1 cellular context compared by ENCODE assay signal in the genomic region with DNA sequence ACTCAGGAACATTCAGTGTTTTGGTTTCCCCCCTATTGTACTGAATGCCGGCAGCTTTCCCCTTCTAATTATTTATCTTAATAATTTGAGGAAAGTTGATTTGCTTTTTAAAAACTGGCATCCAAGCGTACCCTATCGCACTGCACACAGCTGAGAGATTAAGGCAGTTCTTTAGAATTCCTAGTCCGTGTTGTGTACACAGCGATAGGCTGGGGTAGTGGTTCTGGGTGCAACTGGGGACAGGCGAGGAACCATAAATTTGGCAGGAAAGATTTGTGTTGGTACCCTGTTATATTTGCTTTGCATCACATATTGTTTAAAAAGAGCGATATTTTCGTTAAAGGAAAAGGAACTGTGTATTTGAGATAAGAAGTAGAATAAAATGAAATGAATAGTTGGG.
TF ChIP-seq lines count a peak whose summit lies in the region.

No MANE protein-coding gene starts in this region.

TF ChIP-seq in HepG2, 621 proteins besides CTCF, POLR2A, EP300 and RAD21:
- TF ChIP-seq, protein P1, sequence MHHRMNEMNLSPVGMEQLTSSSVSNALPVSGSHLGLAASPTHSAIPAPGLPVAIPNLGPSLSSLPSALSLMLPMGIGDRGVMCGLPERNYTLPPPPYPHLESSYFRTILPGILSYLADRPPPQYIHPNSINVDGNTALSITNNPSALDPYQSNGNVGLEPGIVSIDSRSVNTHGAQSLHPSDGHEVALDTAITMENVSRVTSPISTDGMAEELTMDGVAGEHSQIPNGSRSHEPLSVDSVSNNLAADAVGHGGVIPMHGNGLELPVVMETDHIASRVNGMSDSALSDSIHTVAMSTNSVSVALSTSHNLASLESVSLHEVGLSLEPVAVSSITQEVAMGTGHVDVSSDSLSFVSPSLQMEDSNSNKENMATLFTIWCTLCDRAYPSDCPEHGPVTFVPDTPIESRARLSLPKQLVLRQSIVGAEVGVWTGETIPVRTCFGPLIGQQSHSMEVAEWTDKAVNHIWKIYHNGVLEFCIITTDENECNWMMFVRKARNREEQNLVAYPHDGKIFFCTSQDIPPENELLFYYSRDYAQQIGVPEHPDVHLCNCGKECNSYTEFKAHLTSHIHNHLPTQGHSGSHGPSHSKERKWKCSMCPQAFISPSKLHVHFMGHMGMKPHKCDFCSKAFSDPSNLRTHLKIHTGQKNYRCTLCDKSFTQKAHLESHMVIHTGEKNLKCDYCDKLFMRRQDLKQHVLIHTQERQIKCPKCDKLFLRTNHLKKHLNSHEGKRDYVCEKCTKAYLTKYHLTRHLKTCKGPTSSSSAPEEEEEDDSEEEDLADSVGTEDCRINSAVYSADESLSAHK (CRISPR knock-in tag; IDR thresholded peaks at IDR 0.05; ENCODE audit: borderline replicate concordance) = no peak
- TF ChIP-seq ZNF547 (CRISPR knock-in tag; IDR thresholded peaks at IDR 0.05) (no peak), SALL2 (CRISPR knock-in tag; IDR thresholded peaks at IDR 0.05) (no peak), ZNF558 (CRISPR knock-in tag; IDR thresholded peaks at IDR 0.05; ENCODE audit: borderline replicate concordance) (no peak), GTF2F1 (IDR thresholded peaks at IDR 0.05; ENCODE audit: low read length) (no peak), ZNF10 (CRISPR knock-in tag; IDR thresholded peaks at IDR 0.05; ENCODE audit: borderline replicate concordance, low read depth) (no peak), ZNF652 (CRISPR knock-in tag; IDR thresholded peaks at IDR 0.05; ENCODE audit: borderline replicate concordance, low read depth) (no peak), ZNF891 (CRISPR knock-in tag; IDR thresholded peaks at IDR 0.05) (no peak), HMG20A (CRISPR knock-in tag; IDR thresholded peaks at IDR 0.05; ENCODE audit: borderline replicate concordance) (no peak), KDM5B (CRISPR knock-in tag; IDR thresholded peaks at IDR 0.05; ENCODE audit: borderline replicate concordance) (no peak), CEBPB (IDR thresholded peaks at IDR 0.05; ENCODE audit: borderline replicate concordance, low read depth, low read length) (no peak), CHCHD3 (CRISPR knock-in tag; IDR thresholded peaks at IDR 0.05) (no peak), ZNF720 (CRISPR knock-in tag; IDR thresholded peaks at IDR 0.05) (no peak), ZNF33B (CRISPR knock-in tag; IDR thresholded peaks at IDR 0.05) (no peak), ZNF607 (CRISPR knock-in tag; IDR thresholded peaks at IDR 0.05; ENCODE audit: borderline replicate concordance) (no peak)
- TF ChIP-seq, protein P2, sequence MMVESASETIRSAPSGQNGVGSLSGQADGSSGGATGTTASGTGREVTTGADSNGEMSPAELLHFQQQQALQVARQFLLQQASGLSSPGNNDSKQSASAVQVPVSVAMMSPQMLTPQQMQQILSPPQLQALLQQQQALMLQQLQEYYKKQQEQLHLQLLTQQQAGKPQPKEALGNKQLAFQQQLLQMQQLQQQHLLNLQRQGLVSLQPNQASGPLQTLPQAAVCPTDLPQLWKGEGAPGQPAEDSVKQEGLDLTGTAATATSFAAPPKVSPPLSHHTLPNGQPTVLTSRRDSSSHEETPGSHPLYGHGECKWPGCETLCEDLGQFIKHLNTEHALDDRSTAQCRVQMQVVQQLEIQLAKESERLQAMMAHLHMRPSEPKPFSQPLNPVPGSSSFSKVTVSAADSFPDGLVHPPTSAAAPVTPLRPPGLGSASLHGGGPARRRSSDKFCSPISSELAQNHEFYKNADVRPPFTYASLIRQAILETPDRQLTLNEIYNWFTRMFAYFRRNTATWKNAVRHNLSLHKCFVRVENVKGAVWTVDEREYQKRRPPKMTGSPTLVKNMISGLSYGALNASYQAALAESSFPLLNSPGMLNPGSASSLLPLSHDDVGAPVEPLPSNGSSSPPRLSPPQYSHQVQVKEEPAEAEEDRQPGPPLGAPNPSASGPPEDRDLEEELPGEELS (CRISPR knock-in tag; IDR thresholded peaks at IDR 0.05) = no peak
- TF ChIP-seq, protein P3, sequence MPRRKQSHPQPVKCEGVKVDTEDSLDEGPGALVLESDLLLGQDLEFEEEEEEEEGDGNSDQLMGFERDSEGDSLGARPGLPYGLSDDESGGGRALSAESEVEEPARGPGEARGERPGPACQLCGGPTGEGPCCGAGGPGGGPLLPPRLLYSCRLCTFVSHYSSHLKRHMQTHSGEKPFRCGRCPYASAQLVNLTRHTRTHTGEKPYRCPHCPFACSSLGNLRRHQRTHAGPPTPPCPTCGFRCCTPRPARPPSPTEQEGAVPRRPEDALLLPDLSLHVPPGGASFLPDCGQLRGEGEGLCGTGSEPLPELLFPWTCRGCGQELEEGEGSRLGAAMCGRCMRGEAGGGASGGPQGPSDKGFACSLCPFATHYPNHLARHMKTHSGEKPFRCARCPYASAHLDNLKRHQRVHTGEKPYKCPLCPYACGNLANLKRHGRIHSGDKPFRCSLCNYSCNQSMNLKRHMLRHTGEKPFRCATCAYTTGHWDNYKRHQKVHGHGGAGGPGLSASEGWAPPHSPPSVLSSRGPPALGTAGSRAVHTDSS (CRISPR knock-in tag; conservative IDR thresholded peaks at IDR 0.05) = no peak
- TF ChIP-seq, protein P4, sequence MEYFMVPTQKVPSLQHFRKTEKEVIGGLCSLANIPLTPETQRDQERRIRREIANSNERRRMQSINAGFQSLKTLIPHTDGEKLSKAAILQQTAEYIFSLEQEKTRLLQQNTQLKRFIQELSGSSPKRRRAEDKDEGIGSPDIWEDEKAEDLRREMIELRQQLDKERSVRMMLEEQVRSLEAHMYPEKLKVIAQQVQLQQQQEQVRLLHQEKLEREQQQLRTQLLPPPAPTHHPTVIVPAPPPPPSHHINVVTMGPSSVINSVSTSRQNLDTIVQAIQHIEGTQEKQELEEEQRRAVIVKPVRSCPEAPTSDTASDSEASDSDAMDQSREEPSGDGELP (IDR thresholded peaks at IDR 0.05; ENCODE audit: borderline replicate concordance, low read depth) = no peak
- TF ChIP-seq, protein P5, sequence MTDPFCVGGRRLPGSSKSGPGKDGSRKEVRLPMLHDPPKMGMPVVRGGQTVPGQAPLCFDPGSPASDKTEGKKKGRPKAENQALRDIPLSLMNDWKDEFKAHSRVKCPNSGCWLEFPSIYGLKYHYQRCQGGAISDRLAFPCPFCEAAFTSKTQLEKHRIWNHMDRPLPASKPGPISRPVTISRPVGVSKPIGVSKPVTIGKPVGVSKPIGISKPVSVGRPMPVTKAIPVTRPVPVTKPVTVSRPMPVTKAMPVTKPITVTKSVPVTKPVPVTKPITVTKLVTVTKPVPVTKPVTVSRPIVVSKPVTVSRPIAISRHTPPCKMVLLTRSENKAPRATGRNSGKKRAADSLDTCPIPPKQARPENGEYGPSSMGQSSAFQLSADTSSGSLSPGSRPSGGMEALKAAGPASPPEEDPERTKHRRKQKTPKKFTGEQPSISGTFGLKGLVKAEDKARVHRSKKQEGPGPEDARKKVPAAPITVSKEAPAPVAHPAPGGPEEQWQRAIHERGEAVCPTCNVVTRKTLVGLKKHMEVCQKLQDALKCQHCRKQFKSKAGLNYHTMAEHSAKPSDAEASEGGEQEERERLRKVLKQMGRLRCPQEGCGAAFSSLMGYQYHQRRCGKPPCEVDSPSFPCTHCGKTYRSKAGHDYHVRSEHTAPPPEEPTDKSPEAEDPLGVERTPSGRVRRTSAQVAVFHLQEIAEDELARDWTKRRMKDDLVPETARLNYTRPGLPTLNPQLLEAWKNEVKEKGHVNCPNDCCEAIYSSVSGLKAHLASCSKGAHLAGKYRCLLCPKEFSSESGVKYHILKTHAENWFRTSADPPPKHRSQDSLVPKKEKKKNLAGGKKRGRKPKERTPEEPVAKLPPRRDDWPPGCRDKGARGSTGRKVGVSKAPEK (CRISPR knock-in tag; IDR thresholded peaks at IDR 0.05; ENCODE audit: borderline replicate concordance) = no peak
- TF ChIP-seq, protein P6, sequence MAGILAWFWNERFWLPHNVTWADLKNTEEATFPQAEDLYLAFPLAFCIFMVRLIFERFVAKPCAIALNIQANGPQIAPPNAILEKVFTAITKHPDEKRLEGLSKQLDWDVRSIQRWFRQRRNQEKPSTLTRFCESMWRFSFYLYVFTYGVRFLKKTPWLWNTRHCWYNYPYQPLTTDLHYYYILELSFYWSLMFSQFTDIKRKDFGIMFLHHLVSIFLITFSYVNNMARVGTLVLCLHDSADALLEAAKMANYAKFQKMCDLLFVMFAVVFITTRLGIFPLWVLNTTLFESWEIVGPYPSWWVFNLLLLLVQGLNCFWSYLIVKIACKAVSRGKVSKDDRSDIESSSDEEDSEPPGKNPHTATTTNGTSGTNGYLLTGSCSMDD (CRISPR knock-in tag; IDR thresholded peaks at IDR 0.05) = no peak
